In the genomic region with DNA sequence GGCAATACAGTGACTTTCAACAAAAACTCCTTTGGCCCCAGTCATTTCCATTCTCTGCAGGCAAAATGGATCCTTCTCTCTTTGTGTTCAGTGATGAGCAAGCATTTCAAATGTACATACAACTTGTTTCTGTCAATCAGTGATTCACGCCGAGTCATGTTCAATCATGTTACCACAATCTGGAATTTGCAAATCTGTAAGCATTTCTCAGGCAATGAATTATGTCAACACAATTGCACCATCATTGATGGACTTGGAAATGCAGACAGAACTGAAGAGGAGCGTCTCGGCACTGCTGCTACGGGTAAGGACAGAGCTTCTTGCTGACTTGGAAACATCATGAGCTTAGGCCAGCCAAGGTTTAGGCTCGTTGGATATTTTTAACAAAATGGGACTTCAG, we compare ENCODE assay signal across 11 cellular contexts.
DNase-seq lines count a peak whose midpoint lies in the region; ATAC-seq, FAIRE-seq and TF ChIP-seq lines count a peak whose summit lies in the region.
"Had no signal": no experiment of that assay in that cellular context is flagged by ENCODE, and none has a peak within 500 bp of the region (broad histone marks: within the 10 kb centered on the region; RNA-seq: fewer than 3 reads in every experiment).

No MANE protein-coding gene starts in this region.

- no peak overlapping the region for H3K27ac ChIP-seq in lower lobe of right lung
- no peak overlapping the region for H3K27ac ChIP-seq in caudate nucleus (ENCODE audit: low read depth, low read length)

- intact Hi-C loops in lower lobe of right lung (cut with DNase I) = no loop called here

- peak; percentile 41 for FAIRE-seq in GM12891 (lab: Jason Lieb, UNC)

- no peak for TF ChIP-seq CTCF in lower lobe of right lung (IDR thresholded peaks at IDR 0.05)

- H3K27me3 ChIP-seq in lower lobe of right lung (ENCODE audit: low read depth) = no peaks in the 10 kb centered on the region

- TF ChIP-seq POLR2A in GM12891 (IDR thresholded peaks at IDR 0.05; ENCODE audit: low read depth, low read length) = no peak

- peaks cover 5% of the 10 kb centered on the region for H3K9me3 ChIP-seq in lower lobe of right lung

- DNase-seq in GM12891 (ENCODE audit: insufficient read length, low spot score) = no peak
- DNase-seq in OCI-M1 (lab: John Stamatoyannopoulos, UW) = peak; percentile 79
- DNase-seq in retina = peak; percentile 38
- DNase-seq in CD1c-positive myeloid dendritic cell (ENCODE audit: extremely low spot score) = no peak
- DNase-seq in lower lobe of right lung = no peak
- no peak for DNase-seq in caudate nucleus (lab: John Stamatoyannopoulos, UW)
- DNase-seq: activated T-cell treated with anti-CD3 and anti-CD28 coated beads for 4 hours; NCI-H345; stimulated activated CD4-positive, alpha-beta T cell treated with anti-CD3 and anti-CD28 coated beads, Interleukin-4, amount 100 ng/mL, for 1 hour had no signal

- H3K4me1 ChIP-seq in lower lobe of right lung = no peaks in the 10 kb centered on the region

- H3K4me3 ChIP-seq in lower lobe of right lung = no peak overlapping the region

- ATAC-seq in esophagus mucosa = peak; percentile 91
- no peak for ATAC-seq in GM19324 (IDR thresholded peaks at IDR 0.05; ENCODE audit: low FRiP score, unreplicated experiment)
- no peak for ATAC-seq in lower lobe of right lung

- H3K36me3 ChIP-seq in lower lobe of right lung = no peaks in the 10 kb centered on the region

TF ChIP-seq in GM12891, 5 proteins besides CTCF, POLR2A, EP300 and RAD21:
- TF ChIP-seq POU2F2 (IDR thresholded peaks at IDR 0.05; ENCODE audit: low read depth, low read length) = no peak
- no peak for TF ChIP-seq SPI1 (IDR thresholded peaks at IDR 0.05; ENCODE audit: low read depth, low read length)
- no peak for TF ChIP-seq TAF1 (IDR thresholded peaks at IDR 0.05; ENCODE audit: low read depth, low read length)
- no peak for TF ChIP-seq PAX5 (IDR thresholded peaks at IDR 0.05; ENCODE audit: insufficient read depth, low read length, severe bottlenecking)
- no peak for TF ChIP-seq POLR2AphosphoS5 (IDR thresholded peaks at IDR 0.05; ENCODE audit: low read depth, low read length)

Comparison
In these comparisons a context has a peak if more than half of its experiments do, and no peak if none do; other contexts are left out.
1. DNase-seq: peak in OCI-M1 (single experiment) and retina (single experiment); none in GM12891 (single experiment), CD1c-positive myeloid dendritic cell (single experiment), lower lobe of right lung (single experiment) and caudate nucleus (0 of 61).